Comparison of ENCODE assay signal across 17 cellular contexts in genomic region chr17:5683241-5683640, GRCh38.
DNase-seq lines count a peak whose midpoint lies in the region; ATAC-seq and TF ChIP-seq lines count a peak whose summit lies in the region.
"Had no signal": no experiment of that assay in that cellular context is flagged by ENCODE, and none has a peak within 500 bp of the region (broad histone marks: within the 10 kb centered on the region; RNA-seq: fewer than 3 reads in every experiment).

No MANE protein-coding gene starts in this region.

- DNase-seq in NCI-H748 (lab: John Stamatoyannopoulos, UW; ENCODE audit: unreplicated experiment) (peak; percentile 14), NCI-H748 treated with DMSO at 0.1 percent for 48 hours (lab: John Stamatoyannopoulos, UW) (no peak), G401 (ENCODE audit: low spot score) (peak; percentile 40), WTC11 (ENCODE audit: low spot score) (no peak), neural progenitor cell (ENCODE audit: low spot score) (no peak), GM20000 (ENCODE audit: low spot score) (no peak), NCI-H446 (lab: John Stamatoyannopoulos, UW) (no peak), GM03348 (ENCODE audit: low spot score) (no peak)
- DNase-seq: 8988T; CD4-positive, alpha-beta memory T cell; DMS153; DMS79; GF-D8 had no signal

- no peak overlapping the region for H3K27ac ChIP-seq in neural progenitor cell
- H3K27ac ChIP-seq: BLaER1 had no signal

- TF ChIP-seq CTCF in WTC11 (IDR thresholded peaks at IDR 0.05) (no peak), neural progenitor cell (IDR thresholded peaks at IDR 0.05) (no peak), GM20000 (IDR thresholded peaks at IDR 0.05; ENCODE audit: extremely low read depth, missing control alignments) (no peak)

- H3K9me3 Mint-ChIP-seq in WTC11 (peaks cover 17% of the 10 kb centered on the region), neural progenitor cell (peaks cover 7% of the 10 kb centered on the region)

- no peak overlapping the region for H3K4me2 ChIP-seq in neural progenitor cell
- H3K4me2 ChIP-seq: BLaER1 had no signal

- no peaks in the 10 kb centered on the region for H3F3A ChIP-seq in neural progenitor cell (ENCODE audit: low read depth)

- CTCF ChIA-PET in WTC11 (lab: Charles Lee): interaction anchor here (0.6 to 0.7 kb wide), 2 partner anchors 133 to 558 kb away, joined by 3 to 5 read pairs; no protein-coding TSS in a partner anchor

- no peak overlapping the region for H3K9ac ChIP-seq in neural progenitor cell
- H3K9ac ChIP-seq: BLaER1 had no signal

- no peaks in the 10 kb centered on the region for H3K9me3 ChIP-seq in neural progenitor cell (ENCODE audit: low read depth)
- H3K9me3 ChIP-seq: HAP-1 had no signal

- in situ Hi-C loops in G401 (cut with HindIII; ENCODE audit: low sequenced_read_pairs): no loop called here

- H4K20me1 ChIP-seq in neural progenitor cell (ENCODE audit: low read depth): no peaks in the 10 kb centered on the region
- H4K20me1 ChIP-seq: BLaER1 had no signal

- H3K4me1 ChIP-seq in neural progenitor cell: peaks cover 9% of the 10 kb centered on the region
- H3K4me1 ChIP-seq: HAP-1 had no signal

- peaks cover 20% of the 10 kb centered on the region for H3K4me1 Mint-ChIP-seq in WTC11
- H3K4me1 Mint-ChIP-seq in neural progenitor cell: peaks cover 9% of the 10 kb centered on the region
- H3K4me1 Mint-ChIP-seq: CD14-positive monocyte; CD4-positive, alpha-beta memory T cell had no signal

- H3K27me3 Mint-ChIP-seq in WTC11 (ENCODE audit: low read depth) (peaks cover 3% of the 10 kb centered on the region; the same call in 1 of the 2 replicates), neural progenitor cell (ENCODE audit: insufficient read depth, low read depth) (peaks cover 10% of the 10 kb centered on the region)

- H3K27ac Mint-ChIP-seq in WTC11 (no peak overlapping the region), neural progenitor cell (peak overlapping the region; percentile 5)
- H3K27ac Mint-ChIP-seq: CD14-positive monocyte; CD4-positive, alpha-beta memory T cell had no signal

- no peak overlapping the region for H3K4me3 ChIP-seq in neural progenitor cell
- H3K4me3 ChIP-seq: BLaER1, GM12878, HAP-1 had no signal

- POLR2A ChIA-PET in WTC11 (lab: Charles Lee): interaction anchor here (0.6 kb wide), 1 partner anchor 530 kb away, joined by 3 read pairs; no protein-coding TSS in a partner anchor

- H3K36me3 Mint-ChIP-seq in WTC11 (no peaks in the 10 kb centered on the region), neural progenitor cell (no peaks in the 10 kb centered on the region)
- H3K36me3 Mint-ChIP-seq: CD14-positive monocyte; CD4-positive, alpha-beta memory T cell had no signal

- no peaks in the 10 kb centered on the region for H3K27me3 ChIP-seq in neural progenitor cell
- H3K27me3 ChIP-seq: BLaER1 had no signal

- peak; percentile 56 for ATAC-seq in WTC11
- ATAC-seq: GM12878 had no signal

- H3K36me3 ChIP-seq in neural progenitor cell: no peaks in the 10 kb centered on the region
- H3K36me3 ChIP-seq: BLaER1, HAP-1 had no signal

- no peaks in the 10 kb centered on the region for H3K79me2 ChIP-seq in neural progenitor cell (ENCODE audit: low read depth)

- no peak overlapping the region for H3K4me3 Mint-ChIP-seq in WTC11
- H3K4me3 Mint-ChIP-seq in neural progenitor cell: no peak overlapping the region
- H3K4me3 Mint-ChIP-seq: CD14-positive monocyte; CD4-positive, alpha-beta memory T cell had no signal

- no peak overlapping the region for H2AFZ ChIP-seq in neural progenitor cell (replicated peaks)

TF ChIP-seq in WTC11, 78 proteins besides CTCF, POLR2A, EP300 and RAD21:
- no peak for TF ChIP-seq SMAD3 (CRISPR knock-in tag; IDR thresholded peaks at IDR 0.05; ENCODE audit: borderline replicate concordance)
- no peak for TF ChIP-seq MXD4 (CRISPR knock-in tag; IDR thresholded peaks at IDR 0.05; ENCODE audit: borderline replicate concordance)
- no peak for TF ChIP-seq JUN (CRISPR knock-in tag; IDR thresholded peaks at IDR 0.05)
- TF ChIP-seq CDX4 (CRISPR knock-in tag; IDR thresholded peaks at IDR 0.05; ENCODE audit: borderline replicate concordance): no peak
- TF ChIP-seq ZNF423 (CRISPR knock-in tag; IDR thresholded peaks at IDR 0.05): no peak
- no peak for TF ChIP-seq CBFB (CRISPR knock-in tag; IDR thresholded peaks at IDR 0.05; ENCODE audit: low read depth)
- no peak for TF ChIP-seq NFATC4 (CRISPR knock-in tag; IDR thresholded peaks at IDR 0.05)
- no peak for TF ChIP-seq FOXP1 (CRISPR knock-in tag; IDR thresholded peaks at IDR 0.05; ENCODE audit: borderline replicate concordance)

Comparison
In these comparisons a context has a peak if more than half of its experiments do, and no peak if none do; other contexts are left out.
1. DNase-seq: peak in NCI-H748 (single experiment) and G401 (single experiment); none in NCI-H748 treated with DMSO at 0.1 percent for 48 hours (single experiment), WTC11 (single experiment), neural progenitor cell (single experiment), GM20000 (single experiment), NCI-H446 (0 of 2) and GM03348 (single experiment).